Comparison of ENCODE assay signal across 1 cellular context in the genomic region with DNA sequence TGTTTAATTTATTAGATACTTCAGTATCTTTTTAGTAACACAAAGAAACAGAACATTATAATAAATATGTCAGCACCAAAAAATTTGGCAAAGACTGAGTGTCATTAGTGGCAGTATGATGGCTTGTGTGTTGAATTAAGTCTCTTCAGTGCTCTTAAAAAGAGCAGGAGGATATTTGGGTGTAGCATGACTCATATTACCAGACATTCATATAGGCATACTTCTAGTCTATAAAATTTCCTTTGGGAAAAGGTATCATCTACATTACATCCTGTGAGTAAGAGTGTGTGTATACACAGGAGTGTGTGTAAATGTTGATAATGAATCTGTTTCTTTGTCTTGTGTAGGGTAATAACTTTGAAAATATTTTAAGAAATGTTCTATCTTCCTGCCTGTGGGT.
TF ChIP-seq lines count a peak whose summit lies in the region.

No MANE protein-coding gene starts in this region.

TF ChIP-seq in SK-N-SH, 30 proteins besides CTCF, POLR2A, EP300 and RAD21 (continued from another document):
- TF ChIP-seq, protein P1, sequence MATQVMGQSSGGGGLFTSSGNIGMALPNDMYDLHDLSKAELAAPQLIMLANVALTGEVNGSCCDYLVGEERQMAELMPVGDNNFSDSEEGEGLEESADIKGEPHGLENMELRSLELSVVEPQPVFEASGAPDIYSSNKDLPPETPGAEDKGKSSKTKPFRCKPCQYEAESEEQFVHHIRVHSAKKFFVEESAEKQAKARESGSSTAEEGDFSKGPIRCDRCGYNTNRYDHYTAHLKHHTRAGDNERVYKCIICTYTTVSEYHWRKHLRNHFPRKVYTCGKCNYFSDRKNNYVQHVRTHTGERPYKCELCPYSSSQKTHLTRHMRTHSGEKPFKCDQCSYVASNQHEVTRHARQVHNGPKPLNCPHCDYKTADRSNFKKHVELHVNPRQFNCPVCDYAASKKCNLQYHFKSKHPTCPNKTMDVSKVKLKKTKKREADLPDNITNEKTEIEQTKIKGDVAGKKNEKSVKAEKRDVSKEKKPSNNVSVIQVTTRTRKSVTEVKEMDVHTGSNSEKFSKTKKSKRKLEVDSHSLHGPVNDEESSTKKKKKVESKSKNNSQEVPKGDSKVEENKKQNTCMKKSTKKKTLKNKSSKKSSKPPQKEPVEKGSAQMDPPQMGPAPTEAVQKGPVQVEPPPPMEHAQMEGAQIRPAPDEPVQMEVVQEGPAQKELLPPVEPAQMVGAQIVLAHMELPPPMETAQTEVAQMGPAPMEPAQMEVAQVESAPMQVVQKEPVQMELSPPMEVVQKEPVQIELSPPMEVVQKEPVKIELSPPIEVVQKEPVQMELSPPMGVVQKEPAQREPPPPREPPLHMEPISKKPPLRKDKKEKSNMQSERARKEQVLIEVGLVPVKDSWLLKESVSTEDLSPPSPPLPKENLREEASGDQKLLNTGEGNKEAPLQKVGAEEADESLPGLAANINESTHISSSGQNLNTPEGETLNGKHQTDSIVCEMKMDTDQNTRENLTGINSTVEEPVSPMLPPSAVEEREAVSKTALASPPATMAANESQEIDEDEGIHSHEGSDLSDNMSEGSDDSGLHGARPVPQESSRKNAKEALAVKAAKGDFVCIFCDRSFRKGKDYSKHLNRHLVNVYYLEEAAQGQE (IDR thresholded peaks at IDR 0.05; ENCODE audit: low read depth, low read length): no peak
- TF ChIP-seq, protein P2, sequence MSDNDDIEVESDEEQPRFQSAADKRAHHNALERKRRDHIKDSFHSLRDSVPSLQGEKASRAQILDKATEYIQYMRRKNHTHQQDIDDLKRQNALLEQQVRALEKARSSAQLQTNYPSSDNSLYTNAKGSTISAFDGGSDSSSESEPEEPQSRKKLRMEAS (IDR thresholded peaks at IDR 0.05; ENCODE audit: low read depth): no peak
- TF ChIP-seq, protein P3, sequence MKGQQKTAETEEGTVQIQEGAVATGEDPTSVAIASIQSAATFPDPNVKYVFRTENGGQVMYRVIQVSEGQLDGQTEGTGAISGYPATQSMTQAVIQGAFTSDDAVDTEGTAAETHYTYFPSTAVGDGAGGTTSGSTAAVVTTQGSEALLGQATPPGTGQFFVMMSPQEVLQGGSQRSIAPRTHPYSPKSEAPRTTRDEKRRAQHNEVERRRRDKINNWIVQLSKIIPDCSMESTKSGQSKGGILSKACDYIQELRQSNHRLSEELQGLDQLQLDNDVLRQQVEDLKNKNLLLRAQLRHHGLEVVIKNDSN (IDR thresholded peaks at IDR 0.05; ENCODE audit: borderline replicate concordance, low read depth): no peak
